Comparison of ENCODE assay signal across 20 cellular contexts in the genomic region with DNA sequence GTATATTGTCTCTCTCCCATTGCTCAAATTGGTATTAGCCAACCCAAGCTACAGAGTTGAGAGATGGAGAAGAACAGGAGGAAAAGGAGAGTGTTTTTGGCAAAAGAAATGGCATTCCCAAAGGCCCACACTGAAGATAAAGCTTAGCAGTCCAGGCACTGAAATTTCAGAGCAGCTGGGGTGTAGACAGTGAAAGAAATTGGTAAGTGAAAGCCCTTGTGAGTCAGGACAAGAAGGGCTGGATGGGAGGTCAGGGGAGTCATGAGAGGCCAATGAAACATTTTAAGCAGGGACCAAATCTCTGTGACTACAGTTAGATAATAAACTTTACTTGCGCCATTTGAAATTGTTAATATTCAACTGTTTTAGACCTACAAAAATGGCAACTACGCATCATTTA.
"Had no signal": no experiment of that assay in that cellular context is flagged by ENCODE, and none has a peak within 500 bp of the region (broad histone marks: within the 10 kb centered on the region; RNA-seq: fewer than 3 reads in every experiment).

No MANE protein-coding gene starts in this region.

- H3K27me3 Mint-ChIP-seq: dendritic cell treated with granulocyte-macrophage colony-stimulating factor and Interleukin-4, amounts not matched to agents 40 ng/mL and 50 ng/mL, for 4 days; effector memory CD8-positive, alpha-beta T cell; natural killer cell treated with Interleukin-12 subunit alpha and Interleukin-12 subunit beta and Interleukin-15 and Interleukin-18, amount 100 ng/mL, for 72 hours; stimulated activated memory B cell treated with anti-CD40 and anti-IgM and Interleukin-4, amounts not matched to agents 10 μg/mL and 1 μg/mL and 100 μg/mL, for 72 hours; stimulated activated naive CD8-positive, alpha-beta T cell treated with anti-CD3 and anti-CD28 coated beads, Interleukin-15, Interleukin-2, amounts not matched to agents 100 ng/mL and 50 ng/mL, for 24 hours had no signal

- H3K36me3 Mint-ChIP-seq: mesothelial cell of epicardium; natural killer cell treated with Interleukin-12 subunit alpha and Interleukin-12 subunit beta and Interleukin-15 and Interleukin-18, amount 100 ng/mL, for 72 hours; stimulated activated memory B cell treated with anti-CD40 and anti-IgM and Interleukin-4, amounts not matched to agents 10 μg/mL and 1 μg/mL and 100 μg/mL, for 72 hours had no signal

- H3K9me3 ChIP-seq: esophagus muscularis mucosa, ovary, right lobe of liver, spleen, tibial artery, upper lobe of left lung, uterus had no signal

- H3K4me3 Mint-ChIP-seq: dendritic cell treated with granulocyte-macrophage colony-stimulating factor and Interleukin-4, amounts not matched to agents 40 ng/mL and 50 ng/mL, for 4 days; effector memory CD8-positive, alpha-beta T cell; mesothelial cell of epicardium; natural killer cell treated with Interleukin-12 subunit alpha and Interleukin-12 subunit beta and Interleukin-15 and Interleukin-18, amount 100 ng/mL, for 72 hours; stimulated activated memory B cell treated with anti-CD40 and anti-IgM and Interleukin-4, amounts not matched to agents 10 μg/mL and 1 μg/mL and 100 μg/mL, for 72 hours; stimulated activated naive CD8-positive, alpha-beta T cell treated with anti-CD3 and anti-CD28 coated beads, Interleukin-15, Interleukin-2, amounts not matched to agents 100 ng/mL and 50 ng/mL, for 24 hours had no signal

- H3K27ac ChIP-seq: epithelial cell of prostate, esophagus muscularis mucosa, ovary, right lobe of liver, spleen, tibial artery, upper lobe of left lung, uterus had no signal

- H3K27ac Mint-ChIP-seq: dendritic cell treated with granulocyte-macrophage colony-stimulating factor and Interleukin-4, amounts not matched to agents 40 ng/mL and 50 ng/mL, for 4 days; effector memory CD8-positive, alpha-beta T cell; mesothelial cell of epicardium; natural killer cell treated with Interleukin-12 subunit alpha and Interleukin-12 subunit beta and Interleukin-15 and Interleukin-18, amount 100 ng/mL, for 72 hours; stimulated activated memory B cell treated with anti-CD40 and anti-IgM and Interleukin-4, amounts not matched to agents 10 μg/mL and 1 μg/mL and 100 μg/mL, for 72 hours; stimulated activated naive CD8-positive, alpha-beta T cell treated with anti-CD3 and anti-CD28 coated beads, Interleukin-15, Interleukin-2, amounts not matched to agents 100 ng/mL and 50 ng/mL, for 24 hours had no signal

- H3K4me3 ChIP-seq: esophagus muscularis mucosa, ovary, right lobe of liver, spleen, tibial artery, upper lobe of left lung, uterus had no signal

- DNase-seq: cerebellar nuclear complex; effector memory CD8-positive, alpha-beta T cell; head of caudate nucleus; hippocampal formation; ovary; right lobe of liver; spleen; stimulated activated CD4-positive, alpha-beta T cell treated with anti-CD3 and anti-CD28 coated beads, Interleukin-15, amount 100 ng/mL, for 24 hours; stimulated activated CD4-positive, alpha-beta T cell treated with anti-CD3 and anti-CD28 coated beads, Interleukin-1b, Interleukin-23, amount 100 ng/mL, for 48 hours; stimulated activated CD4-positive, alpha-beta T cell treated with anti-CD3 and anti-CD28 coated beads, Interleukin-4, amount 100 ng/mL, for 24 hours; tibial artery; upper lobe of left lung; uterus had no signal

- H3K4me1 Mint-ChIP-seq: stimulated activated memory B cell treated with anti-CD40 and anti-IgM and Interleukin-4, amounts not matched to agents 10 μg/mL and 1 μg/mL and 100 μg/mL, for 72 hours had no signal

- H3K27me3 ChIP-seq: esophagus muscularis mucosa, ovary, right lobe of liver, spleen, tibial artery, upper lobe of left lung, uterus had no signal

- H3K9me3 Mint-ChIP-seq: dendritic cell treated with granulocyte-macrophage colony-stimulating factor and Interleukin-4, amounts not matched to agents 40 ng/mL and 50 ng/mL, for 4 days; effector memory CD8-positive, alpha-beta T cell; mesothelial cell of epicardium; natural killer cell treated with Interleukin-12 subunit alpha and Interleukin-12 subunit beta and Interleukin-15 and Interleukin-18, amount 100 ng/mL, for 72 hours; stimulated activated memory B cell treated with anti-CD40 and anti-IgM and Interleukin-4, amounts not matched to agents 10 μg/mL and 1 μg/mL and 100 μg/mL, for 72 hours; stimulated activated naive CD8-positive, alpha-beta T cell treated with anti-CD3 and anti-CD28 coated beads, Interleukin-15, Interleukin-2, amounts not matched to agents 100 ng/mL and 50 ng/mL, for 24 hours had no signal

- H3K4me1 ChIP-seq: right lobe of liver, spleen, upper lobe of left lung, uterus had no signal

- H3K36me3 ChIP-seq: esophagus muscularis mucosa, ovary, right lobe of liver, spleen, tibial artery, upper lobe of left lung, uterus had no signal

- ATAC-seq: effector memory CD8-positive, alpha-beta T cell; natural killer cell treated with Interleukin-12 subunit alpha and Interleukin-12 subunit beta and Interleukin-15 and Interleukin-18, amount 100 ng/mL, for 72 hours; right lobe of liver; stimulated activated memory B cell treated with anti-CD40 and anti-IgM and Interleukin-4, amounts not matched to agents 10 μg/mL and 1 μg/mL and 100 μg/mL, for 72 hours had no signal
